Comparison of ENCODE assay signal across 1 cellular context in genomic region chr1:206486995-206487788, GRCh38.
TF ChIP-seq lines count a peak whose summit lies in the region.

No MANE protein-coding gene starts in this region.

TF ChIP-seq in endothelial cell of umbilical vein, 7 proteins besides CTCF, POLR2A, EP300 and RAD21 (continued from another document):
- no peak for TF ChIP-seq JUN (IDR thresholded peaks at IDR 0.05; ENCODE audit: borderline replicate concordance, insufficient read depth, insufficient read length, low read depth)
